In the genomic region with DNA sequence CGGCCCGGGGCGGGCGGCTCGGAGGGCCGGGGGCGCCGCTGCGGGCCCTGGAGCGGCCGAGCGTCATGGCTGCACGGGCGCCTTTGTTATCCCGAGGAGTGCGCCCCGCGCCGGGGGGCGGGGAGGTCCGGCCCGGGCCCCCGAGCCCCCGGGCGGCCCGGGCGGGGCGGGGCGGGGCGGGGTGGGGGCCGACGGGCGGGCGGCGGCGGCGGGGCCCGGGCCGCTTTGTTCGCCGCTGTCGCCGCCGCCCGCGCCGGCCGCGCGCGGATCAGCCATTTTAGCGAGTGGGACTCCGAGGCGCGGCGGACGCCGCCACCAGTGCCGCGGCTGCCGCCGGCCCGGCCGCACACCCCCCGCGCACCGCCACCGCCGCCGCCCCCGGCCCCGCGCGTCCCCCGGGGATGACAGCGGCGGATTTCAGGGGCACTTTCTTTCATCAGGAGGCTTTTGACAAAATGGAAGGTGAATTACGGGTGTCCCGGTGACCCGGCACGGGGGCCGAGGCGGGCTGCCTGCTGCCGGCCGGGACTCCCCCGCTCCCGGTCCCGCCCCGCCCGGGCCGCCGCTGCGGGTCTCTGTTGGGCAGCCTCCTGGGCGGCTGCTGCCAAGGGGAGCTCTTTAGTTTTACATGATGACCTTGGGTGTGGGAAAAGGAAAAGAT, we compare ENCODE assay signal across 8 cellular contexts. TPM values are rescaled to one million over a fixed set of nuclear protein-coding genes. Genes with fewer than 3 reads are reported as not detected.
DNase-seq lines count a peak whose midpoint lies in the region; ATAC-seq and TF ChIP-seq lines count a peak whose summit lies in the region.

No MANE protein-coding gene starts in this region.

- no peak overlapping the region for H2AFZ ChIP-seq in OCI-LY3 (ENCODE audit: low read depth, low read length)

- H3K36me3 ChIP-seq in DOHH2 (ENCODE audit: control insufficient read depth, low read length) = peaks cover 27% of the 10 kb centered on the region
- H3K36me3 ChIP-seq in OCI-LY3 (replicated peaks; ENCODE audit: low read depth, low read length) = peaks cover 8% of the 10 kb centered on the region

- peak overlapping the region; percentile 47 to 66 for H3K27ac Mint-ChIP-seq in natural killer cell

- peak overlapping the region; percentile 74 for H3K4me3 ChIP-seq in DOHH2 (ENCODE audit: low read length)
- peak overlapping the region; percentile 92 for H3K4me3 ChIP-seq in OCI-LY3 (ENCODE audit: low read length)
- H3K4me3 ChIP-seq in dorsolateral prefrontal cortex = peak overlapping the region in 58 of 59 donors; percentile 15 to 67 (median 51)

- H3K27me3 ChIP-seq in DOHH2 (ENCODE audit: control insufficient read depth, low read length) = no peaks in the 10 kb centered on the region
- no peaks in the 10 kb centered on the region for H3K27me3 ChIP-seq in OCI-LY3 (ENCODE audit: low read depth, low read length)
- H3K27me3 ChIP-seq in dorsolateral prefrontal cortex = peaks cover 0 to 29% (median 0%) of the 10 kb centered on the region in 45 donors

- peaks cover 14% of the 10 kb centered on the region for H3K4me1 ChIP-seq in DOHH2 (ENCODE audit: control insufficient read depth, low read length)
- peaks cover 21% of the 10 kb centered on the region for H3K4me1 ChIP-seq in OCI-LY3 (ENCODE audit: low read length)

- H4K20me1 ChIP-seq in DOHH2 (ENCODE audit: control insufficient read depth, insufficient read depth, low read depth, low read length) (peaks cover 6% of the 10 kb centered on the region; the same call in 1 of the 2 replicates), OCI-LY3 (ENCODE audit: insufficient read depth, low read length) (peaks cover 13% of the 10 kb centered on the region)

- H3K27ac ChIP-seq in DOHH2 (ENCODE audit: low read depth, low read length) (no peak overlapping the region), OCI-LY3 (ENCODE audit: low read length) (no peak overlapping the region), dorsolateral prefrontal cortex (peak overlapping the region in 1 of 59 donors; percentile 4)

- DNase-seq in dorsolateral prefrontal cortex (no peak), natural killer cell (peak; percentile 15), cortex of kidney (lab: John Stamatoyannopoulos, UW) (no peak), NOMO-1 treated with dmso at 0.1 percent for 144 hours (lab: John Stamatoyannopoulos, UW; ENCODE audit: unreplicated experiment) (no peak), Ammon's horn (ENCODE audit: low spot score) (no peak)

- H3K9me2 ChIP-seq in DOHH2 (replicated peaks; ENCODE audit: control insufficient read depth, low read length) = no peaks in the 10 kb centered on the region

- H3K4me1 Mint-ChIP-seq in natural killer cell = peaks cover 6 to 9% of the 10 kb centered on the region in 2 donors

- ATAC-seq in GM21528 (IDR thresholded peaks at IDR 0.05; ENCODE audit: low FRiP score, unreplicated experiment) = peak; percentile 7
- ATAC-seq in natural killer cell = peak in 2 of 3 donors; percentile 8 to 9

- no peak for TF ChIP-seq CTCF in DOHH2 (IDR thresholded peaks at IDR 0.05; ENCODE audit: low read depth, low read length, poor library complexity, severe bottlenecking)
- TF ChIP-seq CTCF in OCI-LY3 (IDR thresholded peaks at IDR 0.05; ENCODE audit: low read depth, low read length) = no peak
- no peak for TF ChIP-seq CTCF in dorsolateral prefrontal cortex (IDR thresholded peaks at IDR 0.05 in 54 of 56, conservative IDR thresholded peaks at IDR 0.05 in 2 of 56; ENCODE audit: low read depth in 1 of 56, partially characterized antibody in 56 of 56)
- no peak for TF ChIP-seq CTCF in natural killer cell (IDR thresholded peaks at IDR 0.05)

- H3K4me2 ChIP-seq in DOHH2 (ENCODE audit: low read length) (peak overlapping the region; percentile 62), OCI-LY3 (ENCODE audit: low read length) (peak overlapping the region; percentile 94)

- peaks cover 15% of the 10 kb centered on the region for H3K79me2 ChIP-seq in DOHH2 (ENCODE audit: control insufficient read depth, low read length)
- H3K79me2 ChIP-seq in OCI-LY3 (ENCODE audit: low read length) = peaks cover 21% of the 10 kb centered on the region

- H3K27me3 Mint-ChIP-seq in natural killer cell (ENCODE audit: low read depth in 2 of 2) = peaks cover 19 to 21% of the 10 kb centered on the region in 2 donors

- H3K36me3 Mint-ChIP-seq in natural killer cell = no peaks in the 10 kb centered on the region

- H3K4me3 Mint-ChIP-seq in natural killer cell = peak overlapping the region; percentile 89

- H3K9ac ChIP-seq in OCI-LY3 (ENCODE audit: low read length) = peak overlapping the region; percentile 67

- no peaks in the 10 kb centered on the region for H3K9me3 Mint-ChIP-seq in natural killer cell

- no peaks in the 10 kb centered on the region for H3K9me3 ChIP-seq in DOHH2 (ENCODE audit: control insufficient read depth, insufficient read depth, low read length)
- no peaks in the 10 kb centered on the region for H3K9me3 ChIP-seq in OCI-LY3 (ENCODE audit: insufficient read depth, low read length)

- no peaks in the 10 kb centered on the region for H3F3A ChIP-seq in DOHH2 (ENCODE audit: control insufficient read depth, insufficient read depth)

- intact Hi-C loops in dorsolateral prefrontal cortex (cut with DNase I) (loop anchor here (5.0 kb wide), 1 partner anchor 82 kb away; no protein-coding TSS in a partner anchor), natural killer cell (cut with micrococcal nuclease) (no loop called here)

RNA-seq across cellular contexts. Expression of a gene that starts 1.2 kb away (rescaled TPM):
- total RNA-seq in dorsolateral prefrontal cortex = 10 to 100 TPM in 110 of 120 experiments, 1 to 10 TPM in 10; 5.9 to 33.1 (median 18.5) TPM
- total RNA-seq in natural killer cell = 1 to 10 TPM; 1.6 to 3.4 (median 3.0) TPM
